17 cellular contexts compared by ENCODE assay signal in the genomic region with DNA sequence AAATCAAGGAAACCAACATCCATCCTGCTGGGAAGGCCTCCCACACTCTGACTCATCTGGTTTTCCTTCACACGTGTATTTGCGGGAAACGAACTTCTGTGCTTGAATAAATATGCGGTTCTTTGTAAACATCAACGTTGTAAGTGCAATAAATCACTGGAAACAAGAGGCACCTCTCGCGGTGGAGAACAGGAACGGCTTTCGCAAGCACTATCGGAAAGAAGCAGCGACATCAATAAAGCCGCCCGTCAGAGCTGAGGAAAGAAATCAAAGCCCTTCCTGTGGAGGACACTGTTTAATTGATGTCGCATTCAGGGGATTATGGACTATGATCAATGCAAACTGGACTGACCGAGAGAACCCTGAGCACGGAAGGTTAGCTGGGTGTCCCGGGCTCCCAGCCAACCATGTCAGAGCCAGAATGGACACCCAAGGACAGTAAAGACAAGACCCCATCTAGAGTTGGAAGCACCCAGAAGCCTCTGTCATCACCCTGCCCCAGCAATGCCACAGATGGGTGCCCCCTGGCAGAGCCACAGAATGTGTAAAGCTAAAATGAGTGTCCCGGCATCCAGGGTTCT. TPM values are rescaled to one million over a fixed set of nuclear protein-coding genes. Genes with fewer than 3 reads are reported as not detected.
DNase-seq lines count a peak whose midpoint lies in the region; ATAC-seq and TF ChIP-seq lines count a peak whose summit lies in the region.
"Had no signal": no experiment of that assay in that cellular context is flagged by ENCODE, and none has a peak within 500 bp of the region (broad histone marks: within the 10 kb centered on the region; RNA-seq: fewer than 3 reads in every experiment).

No MANE protein-coding gene starts in this region.

- H3K9me3 Mint-ChIP-seq in GM23338 = no peaks in the 10 kb centered on the region
- H3K9me3 Mint-ChIP-seq: HFFc6 had no signal

- WGBS in lung, 2 donors = 21 to 29% methylated on average over 18 of the region's 18 CpGs

- H2AFZ ChIP-seq in GM23338 = no peak overlapping the region

- H3K27ac ChIP-seq in lung (ENCODE audit: low read depth in 1 of 2, low read length in 1 of 2) (no peak overlapping the region), GM23338 (ENCODE audit: low read depth) (no peak overlapping the region)
- H3K27ac ChIP-seq: heart right ventricle, SJCRH30, upper lobe of left lung had no signal

- H3K27me3 ChIP-seq in lung (ENCODE audit: control insufficient read depth, insufficient read depth) (no peaks in the 10 kb centered on the region), GM23338 (ENCODE audit: insufficient read depth) (no peaks in the 10 kb centered on the region)
- H3K27me3 ChIP-seq: SJCRH30 had no signal

- H3K4me1 ChIP-seq in lung (ENCODE audit: control insufficient read depth in 2 of 2, insufficient read depth in 2 of 2, low read length in 2 of 2) = no peaks in the 10 kb centered on the region
- no peaks in the 10 kb centered on the region for H3K4me1 ChIP-seq in GM23338 (ENCODE audit: insufficient read depth)
- H3K4me1 ChIP-seq: heart right ventricle, SJCRH30, upper lobe of left lung had no signal

- no peak overlapping the region for H3K4me3 Mint-ChIP-seq in GM23338
- H3K4me3 Mint-ChIP-seq: HFFc6; naive thymus-derived CD4-positive, alpha-beta T cell had no signal

- peaks cover 12% of the 10 kb centered on the region for H3K27me3 Mint-ChIP-seq in GM23338 (ENCODE audit: insufficient read depth, low read depth, poor library complexity)

- DNase-seq in DMS153 treated with DMSO at 0.1 percent for 48 hours (lab: John Stamatoyannopoulos, UW; ENCODE audit: unreplicated experiment) = peak; percentile 53
- DNase-seq in HuH-7 (ENCODE audit: low spot score) = peak; percentile 54
- peak; percentile 48 for DNase-seq in astrocyte of the hippocampus (ENCODE audit: low read depth, low spot score)
- no peak for DNase-seq in lung (ENCODE audit: low spot score)
- no peak for DNase-seq in activated CD4-positive, alpha-beta T cell treated with anti-CD3 and anti-CD28 coated beads for 1 hour
- no peak for DNase-seq in GM23338 (ENCODE audit: low spot score)
- DNase-seq in kidney glomerular epithelial cell (lab: John Stamatoyannopoulos, UW) = no peak
- DNase-seq: activated CD4-positive, CD25-positive, alpha-beta regulatory T cell; caudate nucleus; heart right ventricle; HFFc6; naive thymus-derived CD4-positive, alpha-beta T cell; NCI-H1436 treated with DMSO at 0.1 percent for 48 hours; NCI-H2227 treated with DMSO at 0.1 percent for 48 hours; SJCRH30; upper lobe of left lung had no signal

- H3K36me3 ChIP-seq in lung (ENCODE audit: control insufficient read depth in 2 of 2, insufficient read depth in 2 of 2, low read length in 2 of 2) (no peaks in the 10 kb centered on the region), GM23338 (ENCODE audit: insufficient read depth) (no peaks in the 10 kb centered on the region)
- H3K36me3 ChIP-seq: heart right ventricle, SJCRH30, upper lobe of left lung had no signal

- no peaks in the 10 kb centered on the region for H3K36me3 Mint-ChIP-seq in GM23338 (ENCODE audit: low read depth)

- no peak overlapping the region for H3K4me2 ChIP-seq in GM23338

- ATAC-seq in lung (ENCODE audit: insufficient read depth, low FRiP score) (peak; percentile 15), GM23338 (no peak)
- ATAC-seq: heart right ventricle; naive thymus-derived CD4-positive, alpha-beta T cell had no signal

- no peaks in the 10 kb centered on the region for H3F3A ChIP-seq in GM23338 (replicated peaks; ENCODE audit: low read depth)

- no peak for TF ChIP-seq CTCF in lung (IDR thresholded peaks at IDR 0.05; ENCODE audit: control extremely low read depth, extremely low read depth)
- no peak for TF ChIP-seq CTCF in GM23338 (conservative IDR thresholded peaks at IDR 0.05; ENCODE audit: low read depth in 2 of 2)

- H3K79me2 ChIP-seq in GM23338 (replicated peaks; ENCODE audit: insufficient read depth) = no peaks in the 10 kb centered on the region

- no peak overlapping the region for H3K4me3 ChIP-seq in lung
- no peak overlapping the region for H3K4me3 ChIP-seq in GM23338
- H3K4me3 ChIP-seq: heart right ventricle, SJCRH30, upper lobe of left lung had no signal

- H4K20me1 ChIP-seq in GM23338 (replicated peaks; ENCODE audit: insufficient read depth) = no peaks in the 10 kb centered on the region

- no peaks in the 10 kb centered on the region for H3K9me2 ChIP-seq in GM23338 (ENCODE audit: insufficient read depth)

- H3K9me3 ChIP-seq in lung (ENCODE audit: control insufficient read depth in 2 of 2, insufficient read depth in 1 of 2, low read length in 1 of 2) = no peaks in the 10 kb centered on the region
- H3K9me3 ChIP-seq: Caco-2, heart right ventricle, SJCRH30, upper lobe of left lung had no signal

- H3K27ac Mint-ChIP-seq in GM23338 = no peak overlapping the region
- H3K27ac Mint-ChIP-seq: HFFc6; naive thymus-derived CD4-positive, alpha-beta T cell had no signal

- H3K4me1 Mint-ChIP-seq in GM23338 = peaks cover 7% of the 10 kb centered on the region; the same call in 2 of the 3 replicates

TF ChIP-seq in GM23338, 12 proteins besides CTCF, POLR2A, EP300 and RAD21:
- TF ChIP-seq ZNF331 (CRISPR knock-in tag; IDR thresholded peaks at IDR 0.05; ENCODE audit: low read depth) (no peak), EZH2 (IDR thresholded peaks at IDR 0.05; ENCODE audit: low read depth, unreplicated experiment) (no peak)
- TF ChIP-seq, protein P1, sequence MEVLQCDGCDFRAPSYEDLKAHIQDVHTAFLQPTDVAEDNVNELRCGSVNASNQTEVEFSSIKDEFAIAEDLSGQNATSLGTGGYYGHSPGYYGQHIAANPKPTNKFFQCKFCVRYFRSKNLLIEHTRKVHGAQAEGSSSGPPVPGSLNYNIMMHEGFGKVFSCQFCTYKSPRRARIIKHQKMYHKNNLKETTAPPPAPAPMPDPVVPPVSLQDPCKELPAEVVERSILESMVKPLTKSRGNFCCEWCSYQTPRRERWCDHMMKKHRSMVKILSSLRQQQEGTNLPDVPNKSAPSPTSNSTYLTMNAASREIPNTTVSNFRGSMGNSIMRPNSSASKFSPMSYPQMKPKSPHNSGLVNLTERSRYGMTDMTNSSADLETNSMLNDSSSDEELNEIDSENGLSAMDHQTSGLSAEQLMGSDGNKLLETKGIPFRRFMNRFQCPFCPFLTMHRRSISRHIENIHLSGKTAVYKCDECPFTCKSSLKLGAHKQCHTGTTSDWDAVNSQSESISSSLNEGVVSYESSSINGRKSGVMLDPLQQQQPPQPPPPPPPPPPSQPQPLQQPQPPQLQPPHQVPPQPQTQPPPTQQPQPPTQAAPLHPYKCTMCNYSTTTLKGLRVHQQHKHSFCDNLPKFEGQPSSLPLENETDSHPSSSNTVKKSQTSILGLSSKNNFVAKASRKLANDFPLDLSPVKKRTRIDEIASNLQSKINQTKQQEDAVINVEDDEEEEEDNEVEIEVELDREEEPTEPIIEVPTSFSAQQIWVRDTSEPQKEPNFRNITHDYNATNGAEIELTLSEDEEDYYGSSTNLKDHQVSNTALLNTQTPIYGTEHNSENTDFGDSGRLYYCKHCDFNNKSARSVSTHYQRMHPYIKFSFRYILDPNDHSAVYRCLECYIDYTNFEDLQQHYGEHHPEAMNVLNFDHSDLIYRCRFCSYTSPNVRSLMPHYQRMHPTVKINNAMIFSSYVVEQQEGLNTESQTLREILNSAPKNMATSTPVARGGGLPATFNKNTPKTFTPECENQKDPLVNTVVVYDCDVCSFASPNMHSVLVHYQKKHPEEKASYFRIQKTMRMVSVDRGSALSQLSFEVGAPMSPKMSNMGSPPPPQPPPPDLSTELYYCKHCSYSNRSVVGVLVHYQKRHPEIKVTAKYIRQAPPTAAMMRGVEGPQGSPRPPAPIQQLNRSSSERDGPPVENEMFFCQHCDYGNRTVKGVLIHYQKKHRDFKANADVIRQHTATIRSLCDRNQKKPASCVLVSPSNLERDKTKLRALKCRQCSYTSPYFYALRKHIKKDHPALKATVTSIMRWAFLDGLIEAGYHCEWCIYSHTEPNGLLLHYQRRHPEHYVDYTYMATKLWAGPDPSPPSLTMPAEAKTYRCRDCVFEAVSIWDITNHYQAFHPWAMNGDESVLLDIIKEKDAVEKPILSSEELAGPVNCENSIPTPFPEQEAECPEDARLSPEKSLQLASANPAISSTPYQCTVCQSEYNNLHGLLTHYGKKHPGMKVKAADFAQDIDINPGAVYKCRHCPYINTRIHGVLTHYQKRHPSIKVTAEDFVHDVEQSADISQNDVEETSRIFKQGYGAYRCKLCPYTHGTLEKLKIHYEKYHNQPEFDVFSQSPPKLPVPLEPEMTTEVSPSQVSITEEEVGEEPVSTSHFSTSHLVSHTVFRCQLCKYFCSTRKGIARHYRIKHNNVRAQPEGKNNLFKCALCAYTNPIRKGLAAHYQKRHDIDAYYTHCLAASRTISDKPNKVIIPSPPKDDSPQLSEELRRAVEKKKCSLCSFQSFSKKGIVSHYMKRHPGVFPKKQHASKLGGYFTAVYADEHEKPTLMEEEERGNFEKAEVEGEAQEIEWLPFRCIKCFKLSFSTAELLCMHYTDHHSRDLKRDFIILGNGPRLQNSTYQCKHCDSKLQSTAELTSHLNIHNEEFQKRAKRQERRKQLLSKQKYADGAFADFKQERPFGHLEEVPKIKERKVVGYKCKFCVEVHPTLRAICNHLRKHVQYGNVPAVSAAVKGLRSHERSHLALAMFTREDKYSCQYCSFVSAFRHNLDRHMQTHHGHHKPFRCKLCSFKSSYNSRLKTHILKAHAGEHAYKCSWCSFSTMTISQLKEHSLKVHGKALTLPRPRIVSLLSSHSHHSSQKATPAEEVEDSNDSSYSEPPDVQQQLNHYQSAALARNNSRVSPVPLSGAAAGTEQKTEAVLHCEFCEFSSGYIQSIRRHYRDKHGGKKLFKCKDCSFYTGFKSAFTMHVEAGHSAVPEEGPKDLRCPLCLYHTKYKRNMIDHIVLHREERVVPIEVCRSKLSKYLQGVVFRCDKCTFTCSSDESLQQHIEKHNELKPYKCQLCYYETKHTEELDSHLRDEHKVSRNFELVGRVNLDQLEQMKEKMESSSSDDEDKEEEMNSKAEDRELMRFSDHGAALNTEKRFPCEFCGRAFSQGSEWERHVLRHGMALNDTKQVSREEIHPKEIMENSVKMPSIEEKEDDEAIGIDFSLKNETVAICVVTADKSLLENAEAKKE (CRISPR knock-in tag; IDR thresholded peaks at IDR 0.05) = no peak
- TF ChIP-seq, protein P2, sequence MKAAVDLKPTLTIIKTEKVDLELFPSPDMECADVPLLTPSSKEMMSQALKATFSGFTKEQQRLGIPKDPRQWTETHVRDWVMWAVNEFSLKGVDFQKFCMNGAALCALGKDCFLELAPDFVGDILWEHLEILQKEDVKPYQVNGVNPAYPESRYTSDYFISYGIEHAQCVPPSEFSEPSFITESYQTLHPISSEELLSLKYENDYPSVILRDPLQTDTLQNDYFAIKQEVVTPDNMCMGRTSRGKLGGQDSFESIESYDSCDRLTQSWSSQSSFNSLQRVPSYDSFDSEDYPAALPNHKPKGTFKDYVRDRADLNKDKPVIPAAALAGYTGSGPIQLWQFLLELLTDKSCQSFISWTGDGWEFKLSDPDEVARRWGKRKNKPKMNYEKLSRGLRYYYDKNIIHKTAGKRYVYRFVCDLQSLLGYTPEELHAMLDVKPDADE (IDR thresholded peaks at IDR 0.05) = no peak
TF ChIP-seq in GM23338: peak in this region for 0.

RNA-seq across cellular contexts. Expression of a gene that starts 37.6 kb away (rescaled TPM):
- total RNA-seq in lung = 10 to 100 TPM; 50.2 to 75.3 TPM
- polyA plus RNA-seq in lung = 10 to 100 TPM; 26.2 to 57.1 TPM
- total RNA-seq in GM23338 (2014; rRNA removed; shearing (Covaris generic)) = 139 and 158 TPM in 2 replicates
- 131 and 136 TPM in 2 replicates for polyA plus RNA-seq in GM23338 (2016; fragmentation: Nextera tagmentation; extraction: Ambion mirVana)

Comparison
In these comparisons a context has a peak if more than half of its experiments do, and no peak if none do; other contexts are left out.
1. DNase-seq: peak in DMS153 treated with DMSO at 0.1 percent for 48 hours (single experiment), HuH-7 (single experiment) and astrocyte of the hippocampus (single experiment); none in lung (single experiment), activated CD4-positive, alpha-beta T cell treated with anti-CD3 and anti-CD28 coated beads for 1 hour (single experiment), GM23338 (single experiment) and kidney glomerular epithelial cell (single experiment).